Comparison of ENCODE assay signal across 9 cellular contexts in genomic region chrX:11908371-11908770, GRCh38.
DNase-seq lines count a peak whose midpoint lies in the region; ATAC-seq, FAIRE-seq and TF ChIP-seq lines count a peak whose summit lies in the region.
"Had no signal": no experiment of that assay in that cellular context is flagged by ENCODE, and none has a peak within 500 bp of the region (broad histone marks: within the 10 kb centered on the region; RNA-seq: fewer than 3 reads in every experiment).

No MANE protein-coding gene starts in this region.

- no peak overlapping the region for H3K4me3 ChIP-seq in LNCaP clone FGC (ENCODE audit: low read depth, low read length)
- no peak overlapping the region for H3K4me3 ChIP-seq in pancreas

- H3K27me3 Mint-ChIP-seq in activated naive CD4-positive, alpha-beta T cell treated with anti-CD3 and anti-CD28 coated beads, Interleukin-2, amount 10 ng/mL, durations not matched to agents 7 days and 5 days: peaks cover 5% of the 10 kb centered on the region
- H3K27me3 Mint-ChIP-seq in naive B cell: peaks cover 0 to 9% (median 6%) of the 10 kb centered on the region in 3 donors

- H3K27me3 ChIP-seq in pancreas: peaks cover 0 to 5% (median 0%) of the 10 kb centered on the region in 4 donors

- no peak overlapping the region for H3K27ac Mint-ChIP-seq in activated naive CD4-positive, alpha-beta T cell treated with anti-CD3 and anti-CD28 coated beads, Interleukin-2, amount 10 ng/mL, durations not matched to agents 7 days and 5 days
- H3K27ac Mint-ChIP-seq in naive B cell: no peak overlapping the region

- CTCF ChIA-PET in activated naive CD4-positive, alpha-beta T cell treated with anti-CD3 and anti-CD28 coated beads, Interleukin-2, amount 10 ng/mL, durations not matched to agents 7 days and 5 days (lab: Charles Lee): interaction anchor here (2.4 kb wide), 1 partner anchor 121 kb away, joined by 12 read pairs; no protein-coding TSS in a partner anchor

- DNase-seq in NCI-H2171 treated with DMSO at 0.1 percent for 48 hours (lab: John Stamatoyannopoulos, UW) (peak; percentile 29), NCI-H2171 (lab: John Stamatoyannopoulos, UW) (no peak), LNCaP clone FGC (ENCODE audit: low read depth) (no peak), naive B cell (peak; percentile 12), pancreas (no peak), NCI-H524 treated with DMSO at 0.1 percent for 48 hours (lab: John Stamatoyannopoulos, UW) (no peak)
- DNase-seq in activated naive CD4-positive, alpha-beta T cell treated with anti-CD3 and anti-CD28 coated beads, Interleukin-2, amount 10 ng/mL, durations not matched to agents 7 days and 5 days: peak; percentile 35

- TF ChIP-seq CTCF in LNCaP clone FGC (IDR thresholded peaks at IDR 0.05; ENCODE audit: control insufficient read depth, extremely low read depth, insufficient read depth): peak; percentile 54
- TF ChIP-seq CTCF in pancreas (IDR thresholded peaks at IDR 0.05): no peak

- peaks cover 11% of the 10 kb centered on the region for H3K4me1 Mint-ChIP-seq in activated naive CD4-positive, alpha-beta T cell treated with anti-CD3 and anti-CD28 coated beads, Interleukin-2, amount 10 ng/mL, durations not matched to agents 7 days and 5 days
- peaks cover 0 to 6% (median 0%) of the 10 kb centered on the region in 3 donors for H3K4me1 Mint-ChIP-seq in naive B cell

- no peaks in the 10 kb centered on the region for H3K9me3 ChIP-seq in pancreas
- H3K9me3 ChIP-seq: Caco-2 had no signal

- H3K27ac ChIP-seq in pancreas: no peak overlapping the region

- ATAC-seq in GM21619 (IDR thresholded peaks at IDR 0.05; ENCODE audit: unreplicated experiment) (peak; percentile 64), naive B cell (ENCODE audit: low read depth in 2 of 2) (peak; percentile 54 to 74), pancreas (no peak)

- no peaks in the 10 kb centered on the region for H3K9me3 Mint-ChIP-seq in activated naive CD4-positive, alpha-beta T cell treated with anti-CD3 and anti-CD28 coated beads, Interleukin-2, amount 10 ng/mL, durations not matched to agents 7 days and 5 days
- peaks cover 2 to 34% (median 14%) of the 10 kb centered on the region in 7 donors for H3K9me3 Mint-ChIP-seq in naive B cell

- H3K36me3 Mint-ChIP-seq in activated naive CD4-positive, alpha-beta T cell treated with anti-CD3 and anti-CD28 coated beads, Interleukin-2, amount 10 ng/mL, durations not matched to agents 7 days and 5 days: no peaks in the 10 kb centered on the region
- H3K36me3 Mint-ChIP-seq in naive B cell: peaks cover 0 to 19% of the 10 kb centered on the region in 2 donors

- intact Hi-C loops in pancreas (cut with DNase I): no loop called here

- H3K4me3 Mint-ChIP-seq in activated naive CD4-positive, alpha-beta T cell treated with anti-CD3 and anti-CD28 coated beads, Interleukin-2, amount 10 ng/mL, durations not matched to agents 7 days and 5 days: no peak overlapping the region
- no peak overlapping the region for H3K4me3 Mint-ChIP-seq in naive B cell

- no peak for FAIRE-seq in pancreas (lab: Jason Lieb, UNC)

- no peaks in the 10 kb centered on the region for H3K36me3 ChIP-seq in pancreas

- WGBS in pancreas, 2 donors: 4 to 13% methylated on average over 2 of the region's 2 CpGs

- H3K4me1 ChIP-seq in pancreas: no peaks in the 10 kb centered on the region
- H3K4me1 ChIP-seq: Caco-2 had no signal

Comparison
In these comparisons a context has a peak if more than half of its experiments do, and no peak if none do; other contexts are left out.
1. DNase-seq: peak in NCI-H2171 treated with DMSO at 0.1 percent for 48 hours (single experiment), activated naive CD4-positive, alpha-beta T cell treated with anti-CD3 and anti-CD28 coated beads, Interleukin-2, amount 10 ng/mL, durations not matched to agents 7 days and 5 days (single experiment) and naive B cell (single experiment); none in NCI-H2171 (single experiment), LNCaP clone FGC (single experiment), pancreas (0 of 6) and NCI-H524 treated with DMSO at 0.1 percent for 48 hours (single experiment).
2. ATAC-seq: peak in GM21619 (single experiment) and naive B cell (2 of 2); none in pancreas (0 of 4).